Comparison of ENCODE assay signal across 9 cellular contexts in genomic region chr1:144567459-144567928, GRCh38. TPM values are rescaled to one million over a fixed set of nuclear protein-coding genes. Genes with fewer than 3 reads are reported as not detected.
DNase-seq lines count a peak whose midpoint lies in the region; ATAC-seq, FAIRE-seq and TF ChIP-seq lines count a peak whose summit lies in the region.
"Not testable (repeated sequence)": the region's sequence is repeated elsewhere in the genome, so short reads cannot be mapped to it uniquely, and the experiment has no call there.
"Had no signal": no experiment of that assay in that cellular context is flagged by ENCODE, and none has a peak within 500 bp of the region (broad histone marks: within the 10 kb centered on the region; RNA-seq: fewer than 3 reads in every experiment).

No MANE protein-coding gene starts in this region.

- POLR2A ChIA-PET in HepG2 (lab: Yijun Ruan, JAX), result not testable (repeated sequence)

- not testable (repeated sequence) for H3K79me2 ChIP-seq in HepG2 (ENCODE audit: insufficient read depth, low read length)

- CTCF ChIA-PET in HepG2 (lab: Yijun Ruan, JAX; ENCODE audit: low intra/inter-chr PET ratio, low total read pairs), result not testable (repeated sequence)

- peak in 2 of 3 donors; percentile 18 to 43 for DNase-seq in T-helper 17 cell
- peak; percentile 64 for DNase-seq in activated CD8-positive, alpha-beta memory T cell treated with anti-CD3 and anti-CD28 coated beads, Interleukin-2, amount 50 U/mL, for 48 hours
- DNase-seq in activated naive CD8-positive, alpha-beta T cell treated with anti-CD3 and anti-CD28 coated beads, Interleukin-2, amount 50 U/mL, for 24 hours, result peak; percentile 13
- DNase-seq in effector CD4-positive, alpha-beta T cell, result peak; percentile 10
- not testable (repeated sequence) for DNase-seq in HepG2 (ENCODE audit: low spot score); retinal pigment epithelial cell (ENCODE audit: low read depth)
- peak; percentile 17 for DNase-seq in testis

- H3K4me3 ChIP-seq in HepG2 (replicated peaks in 1 of 3; ENCODE audit: insufficient read depth in 1 of 3, low read depth in 2 of 3, low read length in 3 of 3) (peak overlapping the region in 2 of 3 experiments; percentile 37 to 41; a peak in 3 of 6 replicates), retinal pigment epithelial cell (ENCODE audit: low read length) (peak overlapping the region; percentile 26)
- H3K4me3 ChIP-seq in testis, result not testable (repeated sequence)

- TF ChIP-seq POLR2A in HepG2 (IDR thresholded peaks at IDR 0.05; ENCODE audit: insufficient read depth in 1 of 2, low read depth in 2 of 2, low read length in 2 of 2); testis (IDR thresholded peaks at IDR 0.05): not testable (repeated sequence)

- in situ Hi-C loops in HepG2 (cut with HindIII; ENCODE audit: extremely low pct_ligation_motif_present, low pct_unique_long_range_greater_than_20kb), result not testable (repeated sequence)

- not testable (repeated sequence) for TF ChIP-seq EP300 in HepG2 (IDR thresholded peaks at IDR 0.05; ENCODE audit: low read depth in 2 of 2, low read length in 2 of 2); HepG2 (CRISPR knock-in tag; IDR thresholded peaks at IDR 0.05; ENCODE audit: borderline replicate concordance)

- not testable (repeated sequence) for ATAC-seq in T-helper 17 cell; activated naive CD8-positive, alpha-beta T cell treated with anti-CD3 and anti-CD28 coated beads, Interleukin-2, amount 50 U/mL, for 24 hours; HepG2

- not testable (repeated sequence) for H2AFZ ChIP-seq in HepG2 (ENCODE audit: low read length)

- WGBS in HepG2 (ENCODE audit: low lambda C conversion rate), result no CpG with 5 or more reads among the region's 38 CpGs
- WGBS in testis, 2 donors, result no CpG with 5 or more reads among the region's 38 CpGs

- peak overlapping the region; percentile 24; the same call in 1 of the 2 replicates for H3K9ac ChIP-seq in ES-I3 (ENCODE audit: low read depth, low read length)
- not testable (repeated sequence) for H3K9ac ChIP-seq in HepG2 (ENCODE audit: insufficient read depth, low read depth, low read length)

- peak overlapping the region; percentile 90 for H3K27ac Mint-ChIP-seq in T-helper 17 cell
- H3K27ac Mint-ChIP-seq in activated naive CD8-positive, alpha-beta T cell treated with anti-CD3 and anti-CD28 coated beads, Interleukin-2, amount 50 U/mL, for 24 hours, result peak overlapping the region; percentile 68

- not testable (repeated sequence) for FAIRE-seq in HepG2 (lab: Jason Lieb, UNC)

- not testable (repeated sequence) for H3K36me3 Mint-ChIP-seq in T-helper 17 cell (ENCODE audit: low read depth); activated naive CD8-positive, alpha-beta T cell treated with anti-CD3 and anti-CD28 coated beads, Interleukin-2, amount 50 U/mL, for 24 hours (ENCODE audit: low read depth)

- H4K20me1 ChIP-seq in HepG2 (ENCODE audit: insufficient read depth, low read length), result not testable (repeated sequence)

- not testable (repeated sequence) for H3K27me3 Mint-ChIP-seq in T-helper 17 cell; activated naive CD8-positive, alpha-beta T cell treated with anti-CD3 and anti-CD28 coated beads, Interleukin-2, amount 50 U/mL, for 24 hours

- not testable (repeated sequence) for H3K36me3 ChIP-seq in ES-I3 (ENCODE audit: insufficient read depth, low read length); HepG2 (replicated peaks in 1 of 2; ENCODE audit: control insufficient read depth in 1 of 2, insufficient read depth in 2 of 2, low read length in 2 of 2); testis (ENCODE audit: low read depth, missing control alignments)

- not testable (repeated sequence) for TF ChIP-seq RAD21 in HepG2 (CRISPR knock-in tag; IDR thresholded peaks at IDR 0.05)

- not testable (repeated sequence) for H3K4me1 Mint-ChIP-seq in T-helper 17 cell; activated naive CD8-positive, alpha-beta T cell treated with anti-CD3 and anti-CD28 coated beads, Interleukin-2, amount 50 U/mL, for 24 hours

- H3K27me3 ChIP-seq in HepG2 (ENCODE audit: control insufficient read depth in 1 of 2, insufficient read depth in 2 of 2, low read length in 2 of 2); testis: not testable (repeated sequence)

- H3K4me3 Mint-ChIP-seq in T-helper 17 cell, result peak overlapping the region; percentile 86
- H3K4me3 Mint-ChIP-seq in activated naive CD8-positive, alpha-beta T cell treated with anti-CD3 and anti-CD28 coated beads, Interleukin-2, amount 50 U/mL, for 24 hours, result peak overlapping the region; percentile 68

- H3K9me3 Mint-ChIP-seq in activated naive CD8-positive, alpha-beta T cell treated with anti-CD3 and anti-CD28 coated beads, Interleukin-2, amount 50 U/mL, for 24 hours, result not testable (repeated sequence)

- H3K4me1 ChIP-seq in ES-I3 (ENCODE audit: insufficient read depth, low read length); HepG2 (ENCODE audit: insufficient read depth, low read length); testis: not testable (repeated sequence)

- not testable (repeated sequence) for BruUV-seq in HepG2 (replicated peaks; lab: Mats Ljungman, UMichigan)

- H3K27ac ChIP-seq in HepG2 (ENCODE audit: extremely low read length, insufficient read depth, low read length); testis: not testable (repeated sequence)

- not testable (repeated sequence) for TF ChIP-seq CTCF in HepG2 (CRISPR knock-in tag; IDR thresholded peaks at IDR 0.05); retinal pigment epithelial cell (conservative IDR thresholded peaks at IDR 0.05; ENCODE audit: low read depth, low read length); testis (IDR thresholded peaks at IDR 0.05)

- intact Hi-C loops in HepG2 (cut with micrococcal nuclease; ENCODE audit: unreplicated experiment); testis (cut with DNase I; ENCODE audit: low total_unique reads): not testable (repeated sequence)

- not testable (repeated sequence) for H3K4me2 ChIP-seq in HepG2 (ENCODE audit: low read depth, low read length)

- not testable (repeated sequence) for H3K9me3 ChIP-seq in ES-I3 (ENCODE audit: control insufficient read depth, insufficient read depth, low read length); T-helper 17 cell (ENCODE audit: control insufficient read depth, low read length, poor library complexity, severe bottlenecking); HepG2 (ENCODE audit: low read length); testis

TF ChIP-seq in HepG2, 621 proteins besides CTCF, POLR2A, EP300 and RAD21:
- TF ChIP-seq HMGXB4 (CRISPR knock-in tag; IDR thresholded peaks at IDR 0.05; ENCODE audit: borderline replicate concordance in 1 of 2, low read depth in 1 of 2), result peak in 1 of 2 experiments; percentile 42; a peak in 1 of 4 replicates
- peak; percentile 63; the same call in 1 of the 2 replicates for TF ChIP-seq ZNF24 (IDR thresholded peaks at IDR 0.05)
- TF ChIP-seq HNRNPLL (IDR thresholded peaks at IDR 0.05; ENCODE audit: low read depth, low read length, poor library complexity, severe bottlenecking), result peak; percentile 41
- peak; percentile 23; the same call in 1 of the 2 replicates for TF ChIP-seq GABPB1 (CRISPR knock-in tag; IDR thresholded peaks at IDR 0.05)

RNA-seq across cellular contexts. Expression of gene PPIAL4F, which starts 25.2 kb away (rescaled TPM):
- total RNA-seq in T-helper 17 cell (not detected), HepG2 (2016; rRNA removed; fragmentation: Illumina TruSeq; extraction: Trizol) (not detected in 2 replicates), testis (not detected)
- not detected in 2 replicates for total RNA-seq in HepG2 (2016; cell fraction: cytosol; rRNA removed; fragmentation: Illumina TruSeq; extraction: Trizol; ENCODE audit: low read depth)
- not detected in 2 replicates for total RNA-seq in HepG2 (2016; cell fraction: insoluble cytoplasmic fraction; rRNA removed; fragmentation: Illumina TruSeq; extraction: Trizol)
- total RNA-seq in HepG2 (2016; cell fraction: membrane; rRNA removed; fragmentation: Illumina TruSeq; extraction: Trizol), result not detected in 2 replicates
- not detected in 2 replicates for total RNA-seq in HepG2 (2016; cell fraction: nucleus; rRNA removed; fragmentation: Illumina TruSeq; extraction: Trizol)
- polyA plus RNA-seq in HepG2 (2011; rRNA removed) (not detected in 2 replicates), testis (ENCODE audit: insufficient read depth, low read depth, low replicate concordance) (not detected)
- polyA plus RNA-seq in HepG2 (2011; cell fraction: cytosol; rRNA removed), result not detected in 2 replicates
- polyA plus RNA-seq in HepG2 (2011; cell fraction: nucleus; rRNA removed), result not detected in 2 replicates
- polyA plus RNA-seq in HepG2 (2012), result not detected in 2 replicates
- polyA plus RNA-seq in HepG2 (2016; cell fraction: cytosol; fragmentation: Illumina TruSeq; extraction: Trizol; ENCODE audit: low read depth), result not detected in 2 replicates
- polyA plus RNA-seq in HepG2 (2016; cell fraction: insoluble cytoplasmic fraction; fragmentation: Illumina TruSeq; extraction: Trizol; ENCODE audit: low read depth), result not detected in 2 replicates
- not detected in 2 replicates for polyA plus RNA-seq in HepG2 (2016; cell fraction: membrane; fragmentation: Illumina TruSeq; extraction: Trizol; ENCODE audit: low read depth)
- not detected in 2 replicates for polyA plus RNA-seq in HepG2 (2016; cell fraction: nucleus; fragmentation: Illumina TruSeq; extraction: Trizol; ENCODE audit: insufficient read depth, low read depth)
- polyA minus RNA-seq in HepG2 (2011; rRNA and poly(A)+ RNA removed; ENCODE audit: low replicate concordance), result not detected in 2 replicates
- not detected in 2 replicates for polyA minus RNA-seq in HepG2 (2011; cell fraction: cytosol; rRNA and poly(A)+ RNA removed)
- polyA minus RNA-seq in HepG2 (2011; cell fraction: nucleus; rRNA and poly(A)+ RNA removed), result not detected in 2 replicates
- total RNA-seq: pulmonary artery endothelial cell had no signal
